In the genomic region with DNA sequence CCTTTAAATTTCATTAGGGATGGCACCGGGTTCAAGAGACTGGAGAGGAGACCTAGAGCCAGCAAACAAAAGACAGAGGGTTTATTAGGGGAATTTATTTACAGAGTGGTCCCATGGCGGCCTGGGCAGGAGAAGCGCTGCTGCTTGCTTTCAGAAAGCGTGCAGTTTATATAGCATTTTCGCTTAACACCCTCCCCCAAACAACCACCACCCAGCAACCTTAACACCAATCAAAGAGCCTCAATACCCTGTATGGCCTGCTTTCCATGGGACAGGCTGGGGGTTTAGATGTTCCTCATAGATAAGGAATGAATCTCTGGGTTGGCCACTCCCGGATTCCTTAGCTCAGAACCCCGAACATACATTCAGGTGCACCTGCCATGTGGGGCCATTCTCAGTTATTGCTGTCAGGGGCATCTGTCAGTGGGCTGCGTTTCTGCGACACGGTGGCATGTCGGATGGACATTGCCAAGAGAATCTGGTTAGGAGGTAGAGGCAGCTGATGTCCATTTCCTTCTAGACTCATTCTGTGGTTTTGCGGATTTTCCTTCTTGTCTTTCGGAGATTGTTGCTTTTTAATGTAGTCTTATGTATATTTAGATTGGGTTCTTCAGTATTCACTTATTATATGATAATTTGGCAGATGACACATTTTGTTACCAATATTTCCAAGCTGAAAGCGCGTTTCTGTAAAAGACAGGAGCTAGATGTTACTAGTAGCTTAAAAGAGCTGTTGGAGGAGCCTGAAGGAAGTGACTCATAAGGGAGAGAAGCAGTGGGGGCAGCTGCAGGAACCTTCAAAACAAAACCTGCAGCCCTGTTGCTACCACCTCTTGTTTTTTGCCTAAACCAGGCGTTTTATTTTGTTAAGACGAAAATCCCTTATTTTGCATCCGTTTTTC, we compare ENCODE assay signal across 9 cellular contexts. TPM values are rescaled to one million over a fixed set of nuclear protein-coding genes. Genes with fewer than 3 reads are reported as not detected.
DNase-seq lines count a peak whose midpoint lies in the region; ATAC-seq and TF ChIP-seq lines count a peak whose summit lies in the region.
"Had no signal": no experiment of that assay in that cellular context is flagged by ENCODE, and none has a peak within 500 bp of the region (broad histone marks: within the 10 kb centered on the region; RNA-seq: fewer than 3 reads in every experiment).

No MANE protein-coding gene starts in this region.

- intact Hi-C loops in PC-9 (cut with micrococcal nuclease; ENCODE audit: unreplicated experiment): loop anchor here (10.0 kb wide), 1 partner anchor 174 kb away; no protein-coding TSS in a partner anchor

- no peak for ATAC-seq in HG03520 (IDR thresholded peaks at IDR 0.05; ENCODE audit: unreplicated experiment)

- H3K36me3 ChIP-seq in PC-9 (ENCODE audit: low read depth): 0 out of 2 replicates have a peak, but pooled peaks cover 4% of the 10 kb centered on the region

- DNase-seq in activated CD4-positive, alpha-beta T cell treated with anti-CD3 and anti-CD28 coated beads, Interleukin-2, amount 10 ng/mL, durations not matched to agents 7 days and 5 days: peak; percentile 14
- DNase-seq in activated CD4-positive, alpha-beta T cell treated with anti-CD3 and anti-CD28 coated beads, Interleukin-2, amount 50 U/mL, for 48 hours: no peak
- DNase-seq in PC-9 (peak; percentile 48 to 76), chondrocyte (ENCODE audit: low spot score) (no peak), retinal pigment epithelial cell (ENCODE audit: low read depth) (no peak), NCI-H1930 (lab: John Stamatoyannopoulos, UW) (no peak), NCI-H2196 (lab: John Stamatoyannopoulos, UW; ENCODE audit: unreplicated experiment) (no peak)

- peaks cover 20% of the 10 kb centered on the region for H3K4me1 Mint-ChIP-seq in activated CD4-positive, alpha-beta T cell treated with anti-CD3 and anti-CD28 coated beads, Interleukin-2, amount 10 ng/mL, durations not matched to agents 7 days and 5 days
- peaks cover 41% of the 10 kb centered on the region for H3K4me1 Mint-ChIP-seq in chondrocyte (ENCODE audit: low read depth)

- H3K27me3 ChIP-seq in PC-9 (ENCODE audit: insufficient read depth, low read depth): no peaks in the 10 kb centered on the region

- H3K36me3 Mint-ChIP-seq in activated CD4-positive, alpha-beta T cell treated with anti-CD3 and anti-CD28 coated beads, Interleukin-2, amount 10 ng/mL, durations not matched to agents 7 days and 5 days (ENCODE audit: low read depth): no peaks in the 10 kb centered on the region
- peaks cover 1% of the 10 kb centered on the region for H3K36me3 Mint-ChIP-seq in chondrocyte (ENCODE audit: low read depth)

- POLR2A ChIA-PET in activated CD4-positive, alpha-beta T cell treated with anti-CD3 and anti-CD28 coated beads, Interleukin-2, amount 10 ng/mL, durations not matched to agents 7 days and 5 days (lab: Charles Lee): interaction anchor here (0.6 to 0.9 kb wide), 3 partner anchors 9 to 128 kb away, joined by 3 read pairs; no protein-coding TSS in a partner anchor
- POLR2A ChIA-PET in PC-9 (lab: Charles Lee; ENCODE audit: unreplicated experiment): interaction anchor here (0.6 to 0.8 kb wide), 3 partner anchors 60 to 129 kb away, joined by 4 to 7 read pairs (median 4); no protein-coding TSS in a partner anchor

- H3F3A ChIP-seq in PC-9 (ENCODE audit: insufficient read depth, low read depth): peaks cover 20% of the 10 kb centered on the region; the same call in 1 of the 2 replicates

- CTCF ChIA-PET in activated CD4-positive, alpha-beta T cell treated with anti-CD3 and anti-CD28 coated beads, Interleukin-2, amount 10 ng/mL, durations not matched to agents 7 days and 5 days (lab: Charles Lee): no interaction called here
- CTCF ChIA-PET in PC-9 (lab: Charles Lee): interaction anchor here (0.8 to 1.9 kb wide), 4 partner anchors 43 to 245 kb away, joined by 3 to 14 read pairs (median 4); no protein-coding TSS in a partner anchor

- H3K79me2 ChIP-seq in PC-9 (ENCODE audit: low read depth): peaks cover 100% of the 10 kb centered on the region

- no peak overlapping the region for H2AFZ ChIP-seq in PC-9

- H3K9me2 ChIP-seq in PC-9 (ENCODE audit: insufficient read depth): no peaks in the 10 kb centered on the region

- peak overlapping the region; percentile 17 for H3K27ac Mint-ChIP-seq in activated CD4-positive, alpha-beta T cell treated with anti-CD3 and anti-CD28 coated beads, Interleukin-2, amount 10 ng/mL, durations not matched to agents 7 days and 5 days
- peak overlapping the region; percentile 79 for H3K27ac Mint-ChIP-seq in chondrocyte (ENCODE audit: unreplicated experiment)

- H3K27ac ChIP-seq in PC-9: peak overlapping the region; percentile 61
- H3K27ac ChIP-seq: epithelial cell of prostate had no signal

- H3K4me3 Mint-ChIP-seq in activated CD4-positive, alpha-beta T cell treated with anti-CD3 and anti-CD28 coated beads, Interleukin-2, amount 10 ng/mL, durations not matched to agents 7 days and 5 days: peak overlapping the region; percentile 12
- H3K4me3 Mint-ChIP-seq in chondrocyte (ENCODE audit: unreplicated experiment): peak overlapping the region; percentile 13

- H3K4me3 ChIP-seq in PC-9: peak overlapping the region; percentile 29; the same call in 1 of the 2 replicates
- peak overlapping the region; percentile 38 for H3K4me3 ChIP-seq in retinal pigment epithelial cell (ENCODE audit: low read length)

- H3K27me3 Mint-ChIP-seq in activated CD4-positive, alpha-beta T cell treated with anti-CD3 and anti-CD28 coated beads, Interleukin-2, amount 10 ng/mL, durations not matched to agents 7 days and 5 days: peaks cover 49% of the 10 kb centered on the region
- H3K27me3 Mint-ChIP-seq in chondrocyte (ENCODE audit: low read depth): no peaks in the 10 kb centered on the region

- no TSS peak for BruUV-seq in PC-9 (replicated peaks; lab: Mats Ljungman, UMichigan)

- no peaks in the 10 kb centered on the region for H3K9me3 ChIP-seq in PC-9 (ENCODE audit: insufficient read depth, low read depth)

- peaks cover 65% of the 10 kb centered on the region for H3K4me1 ChIP-seq in PC-9 (replicated peaks; ENCODE audit: insufficient read depth)

- H3K9me3 Mint-ChIP-seq in activated CD4-positive, alpha-beta T cell treated with anti-CD3 and anti-CD28 coated beads, Interleukin-2, amount 10 ng/mL, durations not matched to agents 7 days and 5 days: no peaks in the 10 kb centered on the region
- no peaks in the 10 kb centered on the region for H3K9me3 Mint-ChIP-seq in chondrocyte (ENCODE audit: low read depth)

- H4K20me1 ChIP-seq in PC-9 (ENCODE audit: insufficient read depth): peaks cover 46% of the 10 kb centered on the region

- peak overlapping the region; percentile 77 for H3K4me2 ChIP-seq in PC-9

- no peak for TF ChIP-seq CTCF in PC-9 (conservative IDR thresholded peaks at IDR 0.05)
- TF ChIP-seq CTCF in chondrocyte (IDR thresholded peaks at IDR 0.05): no peak
- TF ChIP-seq CTCF in retinal pigment epithelial cell (conservative IDR thresholded peaks at IDR 0.05; ENCODE audit: low read depth, low read length): no peak

RNA-seq across cellular contexts. Expression of a gene that starts 7.2 kb away (rescaled TPM):
- total RNA-seq in activated CD4-positive, alpha-beta T cell treated with anti-CD3 and anti-CD28 coated beads, Interleukin-2, amount 10 ng/mL, durations not matched to agents 7 days and 5 days: under 1 TPM; 0.89 to 0.97 TPM
- total RNA-seq in PC-9 (2021) (91.4 and 107 TPM in 2 replicates), chondrocyte (35.5 to 46.7 TPM (median 39.0 TPM) in 3 replicates)

Comparison
In these comparisons a context has a peak if more than half of its experiments do, and no peak if none do; other contexts are left out.
1. DNase-seq: peak in activated CD4-positive, alpha-beta T cell treated with anti-CD3 and anti-CD28 coated beads, Interleukin-2, amount 10 ng/mL, durations not matched to agents 7 days and 5 days (single experiment) and PC-9 (2 of 2); none in activated CD4-positive, alpha-beta T cell treated with anti-CD3 and anti-CD28 coated beads, Interleukin-2, amount 50 U/mL, for 48 hours (0 of 2), chondrocyte (single experiment), retinal pigment epithelial cell (single experiment), NCI-H1930 (0 of 2) and NCI-H2196 (single experiment).
2. RNA of a gene that starts 7.2 kb away (total RNA-seq): 91.4 to 107 TPM in PC-9 and 35.5 to 46.7 TPM in chondrocyte; 0.89 to 0.97 TPM in activated CD4-positive, alpha-beta T cell treated with anti-CD3 and anti-CD28 coated beads, Interleukin-2, amount 10 ng/mL, durations not matched to agents 7 days and 5 days; every median in the first group is over 10 times any median in the second.